8 cellular contexts compared by ENCODE assay signal in the genomic region with DNA sequence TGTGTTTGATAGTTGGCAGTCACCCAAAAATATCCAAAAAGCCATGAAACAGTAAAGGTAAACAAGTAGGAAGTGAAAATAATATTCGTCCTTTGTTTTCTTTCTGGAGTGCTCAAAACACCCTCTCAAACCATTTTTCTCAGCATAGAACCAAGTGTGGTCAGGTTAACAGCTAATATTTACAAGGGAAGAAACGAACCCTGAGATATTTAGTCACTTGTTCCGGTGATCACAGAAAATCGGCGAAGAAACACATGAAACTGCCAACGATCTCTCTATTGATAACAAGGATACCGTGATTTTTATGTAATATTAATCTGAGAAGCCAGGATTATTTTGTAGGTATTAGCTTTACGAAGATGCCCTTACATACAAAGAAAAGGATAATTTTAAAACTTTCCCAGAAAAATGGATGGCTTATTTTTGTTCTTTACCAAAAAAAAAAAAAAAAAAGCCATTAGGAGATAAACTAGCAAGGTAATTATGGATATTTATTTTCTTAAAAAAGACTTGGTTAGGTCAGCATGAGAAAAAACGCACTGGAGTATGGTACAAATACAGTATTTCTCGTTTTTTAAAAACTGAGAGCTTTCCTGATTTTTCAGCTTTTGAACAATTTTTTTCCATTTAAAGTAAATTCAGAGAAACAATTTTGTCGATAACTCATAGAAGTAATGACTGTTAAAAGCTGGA.
DNase-seq lines count a peak whose midpoint lies in the region; ATAC-seq, FAIRE-seq and TF ChIP-seq lines count a peak whose summit lies in the region.

No MANE protein-coding gene starts in this region.

- intact Hi-C loops in activated CD8-positive, alpha-beta T cell treated with anti-CD3 and anti-CD28 coated beads for 36 hours (cut with micrococcal nuclease), result loop anchor here (5.0 to 10.0 kb wide), 2 partner anchors 137 to 319 kb away; partner anchors contain the start of genes COX20 and DESI2

- H3K9me3 ChIP-seq in HEK293 (ENCODE audit: control insufficient read depth, insufficient read depth, low read depth, low read length), result no peaks in the 10 kb centered on the region
- no peaks in the 10 kb centered on the region for H3K9me3 ChIP-seq in small intestine (ENCODE audit: control insufficient read depth, low read depth)

- 12 to 14% (median 13%) methylated on average over 11 of the region's 11 CpGs for WGBS in small intestine, 3 donors

- H3K4me3 ChIP-seq in AG09309 (ENCODE audit: control insufficient read depth, low read depth, low read length) (peak overlapping the region; percentile 70), HEK293 (ENCODE audit: low read depth, low read length) (peak overlapping the region; percentile 86), small intestine (ENCODE audit: low read depth in 1 of 2, low read length in 2 of 2) (peak overlapping the region; percentile 73 to 85)

- CTCF ChIA-PET in HEK293 (lab: Yijun Ruan, JAX), result interaction anchor here (0.6 to 4.2 kb wide), 6 partner anchors 12 to 110 kb away, joined by 5 to 38 read pairs (median 5); no protein-coding TSS in a partner anchor
- CTCF ChIA-PET in activated CD8-positive, alpha-beta T cell treated with anti-CD3 and anti-CD28 coated beads for 36 hours (lab: Charles Lee), result interaction anchor here (1.0 to 5.7 kb wide), 7 partner anchors 11 to 171 kb away, joined by 3 to 32 read pairs (median 4); partner anchors contain the start of gene HNRNPU

- H3K4me3 Mint-ChIP-seq in activated CD8-positive, alpha-beta T cell treated with anti-CD3 and anti-CD28 coated beads for 36 hours, result peak overlapping the region; percentile 88
- H3K4me3 Mint-ChIP-seq in glutamatergic neuron (ENCODE audit: unreplicated experiment), result peak overlapping the region; percentile 96

- no peak for ATAC-seq in activated CD8-positive, alpha-beta T cell treated with anti-CD3 and anti-CD28 coated beads for 36 hours

- POLR2A ChIA-PET in HEK293 (lab: Yijun Ruan, JAX), result interaction anchor here (0.7 to 4.1 kb wide), 6 partner anchors 15 to 141 kb away, joined by 4 to 33 read pairs (median 7); partner anchors contain the start of genes COX20 and HNRNPU
- POLR2A ChIA-PET in activated CD8-positive, alpha-beta T cell treated with anti-CD3 and anti-CD28 coated beads for 36 hours (lab: Charles Lee), result interaction anchor here (0.9 to 5.5 kb wide), 5 partner anchors 10 to 147 kb away, joined by 3 to 60 read pairs (median 7); partner anchors contain the start of genes COX20 and HNRNPU

- peak overlapping the region; percentile 97 for H3K27ac Mint-ChIP-seq in activated CD8-positive, alpha-beta T cell treated with anti-CD3 and anti-CD28 coated beads for 36 hours
- peak overlapping the region; percentile 100 for H3K27ac Mint-ChIP-seq in glutamatergic neuron (ENCODE audit: unreplicated experiment)

- DNase-seq in AG09309 (ENCODE audit: low read depth) (no peak), glutamatergic neuron (no peak), small intestine (no peak), OCI-M2 (lab: John Stamatoyannopoulos, UW; ENCODE audit: unreplicated experiment) (no peak), pons (ENCODE audit: low spot score) (no peak), activated gamma-delta T cell treated with Interleukin-2 at 50 U/mL for 16 hours (no peak)
- DNase-seq in activated CD8-positive, alpha-beta T cell treated with anti-CD3 and anti-CD28 coated beads for 36 hours, result peak; percentile 12

- H3K4me1 Mint-ChIP-seq in activated CD8-positive, alpha-beta T cell treated with anti-CD3 and anti-CD28 coated beads for 36 hours (ENCODE audit: low read depth), result peaks cover 11% of the 10 kb centered on the region
- H3K4me1 Mint-ChIP-seq in glutamatergic neuron (ENCODE audit: low read depth, unreplicated experiment), result peaks cover 9% of the 10 kb centered on the region

- FAIRE-seq in small intestine (lab: Jason Lieb, UNC), result peak; percentile 47

- H3K27me3 Mint-ChIP-seq in activated CD8-positive, alpha-beta T cell treated with anti-CD3 and anti-CD28 coated beads for 36 hours, result no peaks in the 10 kb centered on the region
- peaks cover 7% of the 10 kb centered on the region for H3K27me3 Mint-ChIP-seq in glutamatergic neuron (ENCODE audit: unreplicated experiment)

- TF ChIP-seq CTCF in AG09309 (IDR thresholded peaks at IDR 0.05; ENCODE audit: control insufficient read depth, insufficient read depth, low read depth, low read length, missing control alignments) (no peak), HEK293 (tag by site-specific recombination; IDR thresholded peaks at IDR 0.05) (no peak), glutamatergic neuron (IDR thresholded peaks at IDR 0.05; ENCODE audit: partially characterized antibody, unreplicated experiment) (no peak)
- no peak for TF ChIP-seq CTCF in activated CD8-positive, alpha-beta T cell treated with anti-CD3 and anti-CD28 coated beads for 36 hours (IDR thresholded peaks at IDR 0.05)

- peak overlapping the region; percentile 100 for H3K27ac ChIP-seq in HEK293 (ENCODE audit: extremely low read depth, low read depth, low read length)
- H3K27ac ChIP-seq in small intestine (ENCODE audit: low read depth in 1 of 2, low read length in 1 of 2), result peak overlapping the region; percentile 100

- H3K36me3 Mint-ChIP-seq in activated CD8-positive, alpha-beta T cell treated with anti-CD3 and anti-CD28 coated beads for 36 hours (ENCODE audit: low read depth), result no peaks in the 10 kb centered on the region
- no peaks in the 10 kb centered on the region for H3K36me3 Mint-ChIP-seq in glutamatergic neuron (ENCODE audit: unreplicated experiment)

- H3K27me3 ChIP-seq in small intestine (ENCODE audit: control insufficient read depth in 2 of 2, insufficient read depth in 2 of 2, low read length in 2 of 2), result no peaks in the 10 kb centered on the region

- no peaks in the 10 kb centered on the region for H3K9me3 Mint-ChIP-seq in activated CD8-positive, alpha-beta T cell treated with anti-CD3 and anti-CD28 coated beads for 36 hours
- H3K9me3 Mint-ChIP-seq in glutamatergic neuron (ENCODE audit: unreplicated experiment), result peaks cover 14% of the 10 kb centered on the region

- H3K36me3 ChIP-seq in HEK293 (ENCODE audit: control insufficient read depth in 2 of 2, insufficient read depth in 1 of 2, low read length in 2 of 2) (no peaks in the 10 kb centered on the region), small intestine (ENCODE audit: control insufficient read depth in 2 of 2, insufficient read depth in 2 of 2, low read length in 2 of 2) (no peaks in the 10 kb centered on the region)

- H3K4me1 ChIP-seq in HEK293 (ENCODE audit: control insufficient read depth, insufficient read depth, low read length) (no peaks in the 10 kb centered on the region), small intestine (ENCODE audit: control insufficient read depth in 2 of 2, insufficient read depth in 1 of 2, low read depth in 1 of 2, low read length in 1 of 2) (no peaks in the 10 kb centered on the region)

TF ChIP-seq in HEK293, 187 proteins besides CTCF, POLR2A, EP300 and RAD21 (continues in another document):
- peak; percentile 77; the same call in 1 of the 2 replicates for TF ChIP-seq ZNF362 (tag by site-specific recombination; IDR thresholded peaks at IDR 0.05)
- peak; percentile 39; the same call in 1 of the 2 replicates for TF ChIP-seq IKZF3 (tag by site-specific recombination; IDR thresholded peaks at IDR 0.05)
- TF ChIP-seq, protein P1, sequence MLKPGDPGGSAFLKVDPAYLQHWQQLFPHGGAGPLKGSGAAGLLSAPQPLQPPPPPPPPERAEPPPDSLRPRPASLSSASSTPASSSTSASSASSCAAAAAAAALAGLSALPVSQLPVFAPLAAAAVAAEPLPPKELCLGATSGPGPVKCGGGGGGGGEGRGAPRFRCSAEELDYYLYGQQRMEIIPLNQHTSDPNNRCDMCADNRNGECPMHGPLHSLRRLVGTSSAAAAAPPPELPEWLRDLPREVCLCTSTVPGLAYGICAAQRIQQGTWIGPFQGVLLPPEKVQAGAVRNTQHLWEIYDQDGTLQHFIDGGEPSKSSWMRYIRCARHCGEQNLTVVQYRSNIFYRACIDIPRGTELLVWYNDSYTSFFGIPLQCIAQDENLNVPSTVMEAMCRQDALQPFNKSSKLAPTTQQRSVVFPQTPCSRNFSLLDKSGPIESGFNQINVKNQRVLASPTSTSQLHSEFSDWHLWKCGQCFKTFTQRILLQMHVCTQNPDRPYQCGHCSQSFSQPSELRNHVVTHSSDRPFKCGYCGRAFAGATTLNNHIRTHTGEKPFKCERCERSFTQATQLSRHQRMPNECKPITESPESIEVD (tag by site-specific recombination; IDR thresholded peaks at IDR 0.05), result peak; percentile 79
- TF ChIP-seq PRDM1 (tag by site-specific recombination; IDR thresholded peaks at IDR 0.05), result 0 out of 2 replicates have a peak, but pooled peaks have one; percentile 28
- no peak for TF ChIP-seq ZNF19 (tag by site-specific recombination; IDR thresholded peaks at IDR 0.05; ENCODE audit: low read depth)
- 0 out of 2 replicates have a peak, but pooled peaks have one; percentile 16 for TF ChIP-seq ZNF558 (tag by site-specific recombination; IDR thresholded peaks at IDR 0.05)
- 0 out of 2 replicates have a peak, but pooled peaks have one; percentile 25 for TF ChIP-seq WT1 (tag by site-specific recombination; IDR thresholded peaks at IDR 0.05)
- TF ChIP-seq ZNF626 (tag by site-specific recombination; IDR thresholded peaks at IDR 0.05), result 0 out of 2 replicates have a peak, but pooled peaks have one; percentile 12
